ENCODE assay signal across 8 cellular contexts in the genomic region with DNA sequence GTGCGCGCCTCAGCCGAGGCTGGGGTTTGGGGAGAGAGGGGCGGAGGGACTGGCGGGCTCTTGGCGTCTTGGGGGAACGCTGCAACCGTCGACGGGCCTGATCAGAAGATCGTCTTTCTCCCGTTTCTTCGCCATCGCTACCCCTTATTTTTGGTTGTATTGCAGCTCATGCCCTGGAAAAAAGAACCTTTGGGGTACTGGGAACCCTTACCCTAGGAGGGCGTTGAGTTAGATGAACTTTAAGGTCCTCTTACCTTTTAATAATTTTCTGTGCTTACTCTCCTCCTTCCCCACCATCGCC. TPM values are rescaled to one million over a fixed set of nuclear protein-coding genes. Genes with fewer than 3 reads are reported as not detected.
DNase-seq lines count a peak whose midpoint lies in the region; ATAC-seq and TF ChIP-seq lines count a peak whose summit lies in the region.

No MANE protein-coding gene starts in this region.

- peaks cover 4% of the 10 kb centered on the region for H3K36me3 ChIP-seq in A673 (ENCODE audit: insufficient read depth, low read length, poor library complexity, severe bottlenecking)
- peaks cover 5% of the 10 kb centered on the region for H3K36me3 ChIP-seq in NT2/D1 (ENCODE audit: insufficient read depth, insufficient read length, low read length)
- no peaks in the 10 kb centered on the region for H3K36me3 ChIP-seq in duodenal mucosa (ENCODE audit: control insufficient read depth in 1 of 2, insufficient read depth in 2 of 2, low read length in 2 of 2)

- TF ChIP-seq CTCF in A673 (conservative IDR thresholded peaks at IDR 0.05; ENCODE audit: low read depth, low read length) = no peak
- no peak for TF ChIP-seq CTCF in osteocyte (IDR thresholded peaks at IDR 0.05)

- peak overlapping the region; percentile 74 for H3K4me3 ChIP-seq in A673 (ENCODE audit: low read depth, low read length, poor library complexity, severe bottlenecking)
- H3K4me3 ChIP-seq in NT2/D1 (ENCODE audit: insufficient read length, low read depth) = peak overlapping the region; percentile 99
- peak overlapping the region; percentile 90 to 96 for H3K4me3 ChIP-seq in duodenal mucosa (ENCODE audit: low read depth in 1 of 2, low read length in 2 of 2)

- H3K9ac ChIP-seq in NT2/D1 (ENCODE audit: insufficient read length, low read depth) (peak overlapping the region; percentile 88), duodenal mucosa (ENCODE audit: low read depth in 1 of 2, low read length in 2 of 2) (peak overlapping the region; percentile 96 to 98)

- H3K27me3 Mint-ChIP-seq in osteocyte (ENCODE audit: unreplicated experiment) = no peaks in the 10 kb centered on the region

- peak overlapping the region; percentile 98 for H3K4me3 Mint-ChIP-seq in osteocyte (ENCODE audit: unreplicated experiment)

- H3K9me3 ChIP-seq in A673 (ENCODE audit: low read depth, low read length, poor library complexity, severe bottlenecking) (no peaks in the 10 kb centered on the region), NT2/D1 (ENCODE audit: insufficient read depth, low read length) (no peaks in the 10 kb centered on the region), duodenal mucosa (ENCODE audit: control insufficient read depth in 1 of 2, low read length in 2 of 2) (no peaks in the 10 kb centered on the region)

- CTCF ChIA-PET in A673 (lab: Charles Lee) = interaction anchor here (0.6 kb wide), 2 partner anchors 367 to 892 kb away, joined by 3 to 4 read pairs; no protein-coding TSS in a partner anchor

- intact Hi-C loops in A673 (cut with micrococcal nuclease; ENCODE audit: unreplicated experiment) = no loop called here

- ATAC-seq in GM19455 (IDR thresholded peaks at IDR 0.05; ENCODE audit: unreplicated experiment) = peak; percentile 47

- peak overlapping the region; percentile 99 for H3K27ac Mint-ChIP-seq in osteocyte (ENCODE audit: unreplicated experiment)

- H3K27ac ChIP-seq in A673 (ENCODE audit: low read depth, low read length, poor library complexity, severe bottlenecking) (peak overlapping the region; percentile 99), duodenal mucosa (ENCODE audit: low read depth, low read length) (no peak overlapping the region)

- BruUV-seq in A673 (replicated peaks; lab: Mats Ljungman, UMichigan) = no TSS peak

- POLR2A ChIA-PET in A673 (lab: Charles Lee; ENCODE audit: low non-redundant PET) = interaction anchor here (0.6 to 1.2 kb wide), 7 partner anchors 11 to 1612 kb away, joined by 3 to 22 read pairs (median 3); a partner anchor contains a TSS

- peaks cover 42% of the 10 kb centered on the region for H3K4me1 Mint-ChIP-seq in osteocyte (ENCODE audit: unreplicated experiment)

- H3K4me1 ChIP-seq in A673 (ENCODE audit: insufficient read depth, low read length, poor library complexity, severe bottlenecking) (peaks cover 12% of the 10 kb centered on the region), NT2/D1 (ENCODE audit: insufficient read depth, insufficient read length) (no peaks in the 10 kb centered on the region), duodenal mucosa (ENCODE audit: control insufficient read depth in 1 of 2, insufficient read depth in 2 of 2, low read length in 2 of 2) (peaks cover 17 to 27% of the 10 kb centered on the region in 2 donors)

- DNase-seq in A673 (ENCODE audit: low spot score) (no peak), NT2/D1 (ENCODE audit: low read depth, low spot score) (no peak), osteocyte (ENCODE audit: extremely low spot score, unreplicated experiment) (no peak), HK-2 (ENCODE audit: unreplicated experiment) (no peak), COR-L47 (lab: John Stamatoyannopoulos, UW) (no peak), SW480 (ENCODE audit: low spot score) (no peak)

- H3K27me3 ChIP-seq in A673 (replicated peaks; ENCODE audit: insufficient read depth, low read depth, low read length, poor library complexity) (no peaks in the 10 kb centered on the region), NT2/D1 (ENCODE audit: insufficient read depth, insufficient read length) (no peaks in the 10 kb centered on the region), duodenal mucosa (ENCODE audit: control insufficient read depth in 1 of 2, insufficient read depth in 2 of 2, low read length in 2 of 2) (no peaks in the 10 kb centered on the region)

- H3K9me3 Mint-ChIP-seq in osteocyte (ENCODE audit: unreplicated experiment) = no peaks in the 10 kb centered on the region

- peaks cover 13% of the 10 kb centered on the region for H3K36me3 Mint-ChIP-seq in osteocyte (ENCODE audit: unreplicated experiment)

RNA-seq across cellular contexts. Expression of a gene that starts 0.7 kb away (rescaled TPM):
- total RNA-seq in A673 (2021) (95.0 and 108 TPM in 2 replicates), osteocyte (66.7 and 71.8 TPM in 2 replicates)

RNA-seq across cellular contexts. Expression of a gene that starts 40.7 kb away (rescaled TPM):
- total RNA-seq in A673 (2021) (not detected in 2 replicates), osteocyte (not detected in 2 replicates)

RNA-seq across cellular contexts. Expression of a gene that starts 47.3 kb away (rescaled TPM):
- total RNA-seq in A673 (2021) = not detected in 2 replicates
- total RNA-seq in osteocyte = not detected in 2 replicates

RNA-seq across cellular contexts. Expression of a gene that starts 48.8 kb away (rescaled TPM):
- total RNA-seq in A673 (2021) (286 and 299 TPM in 2 replicates), osteocyte (216 and 218 TPM in 2 replicates)

RNA-seq across cellular contexts. Expression of a gene that starts 52.5 kb away (rescaled TPM):
- 0.82 and 1.0 TPM in 2 replicates for total RNA-seq in A673 (2021)
- 1.5 and 1.6 TPM in 2 replicates for total RNA-seq in osteocyte
